9 cellular contexts compared by ENCODE assay signal in genomic region chr3:133413166-133414020, GRCh38.
DNase-seq lines count a peak whose midpoint lies in the region; ATAC-seq and TF ChIP-seq lines count a peak whose summit lies in the region.
"Had no signal": no experiment of that assay in that cellular context is flagged by ENCODE, and none has a peak within 500 bp of the region (broad histone marks: within the 10 kb centered on the region; RNA-seq: fewer than 3 reads in every experiment).

No MANE protein-coding gene starts in this region.

- in situ Hi-C loops in KBM-7 (cut with MboI; ENCODE audit: low pct_unique_long_range_greater_than_20kb, low sequenced_read_pairs) = no loop called here

- H3K9me3 ChIP-seq in muscle layer of duodenum (ENCODE audit: control insufficient read depth in 1 of 2, low read length in 2 of 2) = no peaks in the 10 kb centered on the region

- POLR2A ChIA-PET in RWPE1 (lab: Yijun Ruan, JAX; ENCODE audit: low non-redundant PET) = no interaction called here

- ATAC-seq in GM21528 (IDR thresholded peaks at IDR 0.05; ENCODE audit: low FRiP score, unreplicated experiment) = no peak

- peaks cover 6 to 13% of the 10 kb centered on the region in 2 donors for H3K4me1 ChIP-seq in muscle layer of duodenum (ENCODE audit: control insufficient read depth in 1 of 2, insufficient read depth in 2 of 2, low read length in 2 of 2)

- DNase-seq in Ammon's horn (ENCODE audit: low spot score) = peak; percentile 71
- DNase-seq in KBM-7 = peak; percentile 24
- peak; percentile 50 for DNase-seq in astrocyte of the hippocampus (ENCODE audit: low read depth, low spot score)
- no peak for DNase-seq in RWPE1 (ENCODE audit: low spot score)
- DNase-seq in GM19238 (ENCODE audit: insufficient read length, low spot score) = no peak
- no peak for DNase-seq in GM20000 (ENCODE audit: low spot score)

- no peaks in the 10 kb centered on the region for H3K36me3 ChIP-seq in muscle layer of duodenum (ENCODE audit: control insufficient read depth in 1 of 2, insufficient read depth in 2 of 2, low read length in 2 of 2)

- H3K27me3 ChIP-seq in muscle layer of duodenum (ENCODE audit: low read depth, low read length) = no peaks in the 10 kb centered on the region

- H3K4me3 ChIP-seq in muscle layer of duodenum (ENCODE audit: low read depth in 1 of 2, low read length in 2 of 2) = peak overlapping the region; percentile 39 to 47
- H3K4me3 ChIP-seq: skin epidermis had no signal

- CTCF ChIA-PET in RWPE1 (lab: Yijun Ruan, JAX) = interaction anchor here (0.6 kb wide), 1 partner anchor 11 kb away, joined by 3 read pairs; no protein-coding TSS in a partner anchor

- TF ChIP-seq CTCF in RWPE1 (conservative IDR thresholded peaks at IDR 0.05; ENCODE audit: low read depth) (no peak), GM20000 (IDR thresholded peaks at IDR 0.05; ENCODE audit: extremely low read depth, missing control alignments) (no peak)

- H3K27ac ChIP-seq in muscle layer of duodenum (ENCODE audit: low read length) (no peak overlapping the region), RWPE1 (no peak overlapping the region)
- H3K27ac ChIP-seq: skin epidermis had no signal

Comparison
In these comparisons a context has a peak if more than half of its experiments do, and no peak if none do; other contexts are left out.
1. DNase-seq: peak in Ammon's horn (single experiment), KBM-7 (single experiment) and astrocyte of the hippocampus (single experiment); none in RWPE1 (single experiment), GM19238 (single experiment) and GM20000 (single experiment).